8 cellular contexts compared by ENCODE assay signal in genomic region chr1:40691538-40692428, GRCh38. TPM values are rescaled to one million over a fixed set of nuclear protein-coding genes. Genes with fewer than 3 reads are reported as not detected.
DNase-seq lines count a peak whose midpoint lies in the region; ATAC-seq, FAIRE-seq and TF ChIP-seq lines count a peak whose summit lies in the region.

Gene NFYC, plus strand, starts transcription at chr1:40691704. Its CDS starts 47,140 bp downstream, at chr1:40738844.

- H3K4me3 ChIP-seq in AG10803 (ENCODE audit: low read length) (peak within 1 kb of the TSS; percentile 92), kidney (ENCODE audit: low read length in 2 of 2) (peak within 1 kb of the TSS; percentile 85 to 88)

- ATAC-seq in GM19043 (IDR thresholded peaks at IDR 0.05; ENCODE audit: low read depth, unreplicated experiment) (peak; percentile 74), HG03378 (IDR thresholded peaks at IDR 0.05; ENCODE audit: unreplicated experiment) (peak; percentile 69)

- no peaks in the 10 kb centered on the region for H3K9me3 ChIP-seq in kidney (ENCODE audit: control insufficient read depth in 1 of 2, low read length in 2 of 2)

- H3K4me1 ChIP-seq in kidney (ENCODE audit: control insufficient read depth in 1 of 2, insufficient read depth in 1 of 2, low read depth in 1 of 2, low read length in 2 of 2) = peaks cover 3 to 21% of the 10 kb centered on the region in 2 donors

- peak; percentile 97 for DNase-seq in AG10803 (ENCODE audit: low read depth)
- DNase-seq in NCI-H510A (lab: John Stamatoyannopoulos, UW) = peak; percentile 100
- DNase-seq in activated CD4-positive, alpha-beta T cell treated with anti-CD3 and anti-CD28 coated beads for 1 hour = peak; percentile 90
- peak; percentile 97 for DNase-seq in cerebellum (ENCODE audit: low spot score)
- peak; percentile 98 for DNase-seq in kidney
- peak; percentile 97 for DNase-seq in stimulated activated CD4-positive, alpha-beta T cell treated with anti-CD3 and anti-CD28 coated beads, Interleukin-15, amount 100 ng/mL, for 24 hours

- intact Hi-C loops in kidney (cut with DNase I) = no loop called here

- H3K9ac ChIP-seq in kidney (ENCODE audit: low read length in 2 of 2) = peak within 1 kb of the TSS; percentile 88 to 89

- TF ChIP-seq CTCF in AG10803 (conservative IDR thresholded peaks at IDR 0.05; ENCODE audit: low read length) (no peak), kidney (IDR thresholded peaks at IDR 0.05; ENCODE audit: borderline replicate concordance, extremely low read depth, insufficient read depth) (no peak)

- H3K27ac ChIP-seq in kidney (ENCODE audit: low read depth in 2 of 2, low read length in 2 of 2) = peak within 1 kb of the TSS; percentile 99

- FAIRE-seq in kidney (lab: Jason Lieb, UNC) = peak; percentile 27

- no peaks in the 10 kb centered on the region for H3K36me3 ChIP-seq in kidney (ENCODE audit: control insufficient read depth in 1 of 2, insufficient read depth in 2 of 2, low read length in 2 of 2)

RNA-seq across cellular contexts. Expression of gene NFYC, which starts in this region (rescaled TPM):
- total RNA-seq in cerebellum (41.5 TPM), kidney (69.3 TPM)
- polyA plus RNA-seq in kidney (ENCODE audit: insufficient read depth, low read depth, low replicate concordance) = 52.1 TPM

Comparison
In these comparisons a context has a peak if more than half of its experiments do, and no peak if none do; other contexts are left out.
1. Peak in every context shown above with its lines: DNase-seq, ATAC-seq, H3K4me3 ChIP-seq and H3K27ac ChIP-seq.